18 cellular contexts compared by ENCODE assay signal in the genomic region with DNA sequence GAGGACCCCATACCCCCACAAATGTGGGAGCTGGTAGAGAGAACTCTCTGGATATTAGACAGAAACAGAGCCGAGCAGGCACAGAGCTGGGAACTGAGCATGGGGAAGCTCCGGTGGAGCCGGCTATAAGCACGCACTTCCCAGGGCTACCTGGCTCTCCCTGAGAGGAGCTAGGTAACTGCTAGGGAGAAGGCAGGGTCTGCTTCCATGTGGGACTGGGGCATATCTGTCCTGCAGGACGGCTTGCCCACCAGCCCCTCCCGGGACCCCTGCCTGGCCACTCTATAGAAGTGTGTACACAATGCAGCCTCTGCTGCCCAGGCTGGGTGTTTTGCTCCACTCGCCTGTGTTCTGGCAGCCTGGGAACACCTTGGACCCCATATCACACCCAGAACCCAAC.
A peak's percentile ranks its signal among the peaks of the same experiment; 100 is the strongest.
DNase-seq lines count a peak whose midpoint lies in the region; ATAC-seq and TF ChIP-seq lines count a peak whose summit lies in the region.
"Had no signal": no experiment of that assay in that cellular context is flagged by ENCODE, and none has a peak within 500 bp of the region (broad histone marks: within the 10 kb centered on the region; RNA-seq: fewer than 3 reads in every experiment).

No MANE protein-coding gene starts in this region.

- H3K14ac ChIP-seq in neuronal stem cell (ENCODE audit: low read length) = no peak overlapping the region

- WGBS in neuronal stem cell (ENCODE audit: extremely low coverage in 2 of 2, insufficient read length in 2 of 2, insufficient replicate concordance in 1 of 2), 2 donors = no CpG with 5 or more reads among the region's 7 CpGs

- H3K9me3 ChIP-seq in BLaER1 (no peaks in the 10 kb centered on the region), neuronal stem cell (replicated peaks in 1 of 2; ENCODE audit: control insufficient read depth in 2 of 2, insufficient read depth in 1 of 2, low read depth in 1 of 2, low read length in 2 of 2) (peaks cover 0 to 23% of the 10 kb centered on the region in 2 donors), upper lobe of right lung (no peaks in the 10 kb centered on the region)
- H3K9me3 ChIP-seq: A549 had no signal

- no peaks in the 10 kb centered on the region for H4K20me1 ChIP-seq in BLaER1

- H3K36me3 ChIP-seq in BLaER1 = no peaks in the 10 kb centered on the region
- no peaks in the 10 kb centered on the region for H3K36me3 ChIP-seq in neuronal stem cell (replicated peaks in 1 of 2; ENCODE audit: control insufficient read depth in 2 of 2, insufficient read depth in 2 of 2, low read length in 2 of 2)
- no peaks in the 10 kb centered on the region for H3K36me3 ChIP-seq in upper lobe of right lung

- H3K4me1 ChIP-seq in BLaER1 (peaks cover 22% of the 10 kb centered on the region), neuronal stem cell (ENCODE audit: control insufficient read depth in 2 of 2, insufficient read depth in 1 of 2, low read depth in 1 of 2, low read length in 2 of 2) (no peaks in the 10 kb centered on the region), upper lobe of right lung (no peaks in the 10 kb centered on the region)
- H3K4me1 ChIP-seq: A549 had no signal

- H3K4me3 Mint-ChIP-seq in chondrocyte (ENCODE audit: unreplicated experiment) = no peak overlapping the region
- H3K4me3 Mint-ChIP-seq: B cell; CD14-positive monocyte; CD4-positive, alpha-beta memory T cell; CD4-positive, CD25-positive, alpha-beta regulatory T cell; CD8-positive, alpha-beta memory T cell had no signal

- no peak overlapping the region for H2BK15ac ChIP-seq in neuronal stem cell (ENCODE audit: low read length)

- intact Hi-C loops in upper lobe of right lung (cut with DNase I) = no loop called here

- H3K9ac ChIP-seq in BLaER1 (no peak overlapping the region), neuronal stem cell (ENCODE audit: low read depth, low read length, poor library complexity) (no peak overlapping the region)

- peak overlapping the region; percentile 22 for H2AFZ ChIP-seq in neuronal stem cell (ENCODE audit: low read length)

- H3K79me1 ChIP-seq in neuronal stem cell (ENCODE audit: low read depth, low read length) = no peaks in the 10 kb centered on the region

- H3K4me1 Mint-ChIP-seq in chondrocyte (ENCODE audit: low read depth) = peaks cover 2% of the 10 kb centered on the region
- H3K4me1 Mint-ChIP-seq: B cell; CD14-positive monocyte; CD4-positive, CD25-positive, alpha-beta regulatory T cell; CD8-positive, alpha-beta memory T cell had no signal

- H3K27me3 Mint-ChIP-seq in chondrocyte (ENCODE audit: low read depth) = peaks cover 4% of the 10 kb centered on the region
- H3K27me3 Mint-ChIP-seq: B cell; CD4-positive, alpha-beta memory T cell; CD4-positive, CD25-positive, alpha-beta regulatory T cell; CD8-positive, alpha-beta memory T cell had no signal

- H3K23ac ChIP-seq in neuronal stem cell (ENCODE audit: low read depth, low read length, poor library complexity) = no peak overlapping the region

- no peaks in the 10 kb centered on the region for H3K27me3 ChIP-seq in BLaER1
- no peaks in the 10 kb centered on the region for H3K27me3 ChIP-seq in neuronal stem cell (ENCODE audit: control insufficient read depth in 3 of 3, insufficient read depth in 3 of 3, low read depth in 1 of 3, low read length in 3 of 3)
- no peaks in the 10 kb centered on the region for H3K27me3 ChIP-seq in upper lobe of right lung

- DNase-seq in chondrocyte (ENCODE audit: low spot score) (peak; percentile 55), neuronal stem cell (ENCODE audit: low spot score) (no peak), upper lobe of right lung (no peak), epidermal melanocyte (ENCODE audit: insufficient read length, low spot score) (no peak)
- DNase-seq: C1 segment of cervical spinal cord; CD4-positive, alpha-beta memory T cell; CD4-positive, CD25-positive, alpha-beta regulatory T cell; CD8-positive, alpha-beta memory T cell; COR-L47; DMS79 treated with DMSO at 0.1 percent for 48 hours; GF-D8 had no signal

- peaks cover 24% of the 10 kb centered on the region for H3K9me3 Mint-ChIP-seq in chondrocyte (ENCODE audit: low read depth)

- H3K27ac ChIP-seq in BLaER1 = peak overlapping the region; percentile 55
- no peak overlapping the region for H3K27ac ChIP-seq in neuronal stem cell (replicated peaks; ENCODE audit: low read length)
- no peak overlapping the region for H3K27ac ChIP-seq in upper lobe of right lung
- H3K27ac ChIP-seq: 22Rv1, A549 had no signal

- peak overlapping the region; percentile 2 for H3K18ac ChIP-seq in neuronal stem cell (ENCODE audit: low read length)

- no peaks in the 10 kb centered on the region for H3K36me3 Mint-ChIP-seq in chondrocyte (ENCODE audit: low read depth)
- H3K36me3 Mint-ChIP-seq: CD14-positive monocyte; CD4-positive, alpha-beta memory T cell; CD4-positive, CD25-positive, alpha-beta regulatory T cell; CD8-positive, alpha-beta memory T cell had no signal

- no peak overlapping the region for H3K4me3 ChIP-seq in BLaER1
- H3K4me3 ChIP-seq in neuronal stem cell (ENCODE audit: low read length in 2 of 2) = no peak overlapping the region
- no peak overlapping the region for H3K4me3 ChIP-seq in upper lobe of right lung
- H3K4me3 ChIP-seq: A549 had no signal

- ATAC-seq in upper lobe of right lung (peak; percentile 36), HG03196 (IDR thresholded peaks at IDR 0.05; ENCODE audit: unreplicated experiment) (no peak), GM19395 (IDR thresholded peaks at IDR 0.05; ENCODE audit: unreplicated experiment) (no peak)
- ATAC-seq: A549 had no signal

- H2BK120ac ChIP-seq in neuronal stem cell (ENCODE audit: low read depth, low read length) = no peak overlapping the region

- no peak overlapping the region for H3K27ac Mint-ChIP-seq in chondrocyte (ENCODE audit: unreplicated experiment)
- H3K27ac Mint-ChIP-seq: B cell; CD14-positive monocyte; CD4-positive, alpha-beta memory T cell; CD4-positive, CD25-positive, alpha-beta regulatory T cell; CD8-positive, alpha-beta memory T cell had no signal

- H2AK5ac ChIP-seq in neuronal stem cell (ENCODE audit: low read depth, low read length) = no peak overlapping the region

- H3K4me2 ChIP-seq in BLaER1 (no peak overlapping the region), neuronal stem cell (ENCODE audit: insufficient read depth, low read length, poor library complexity, severe bottlenecking) (no peak overlapping the region)
- H3K4me2 ChIP-seq: A549 had no signal

- no peak overlapping the region for H2BK12ac ChIP-seq in neuronal stem cell (ENCODE audit: low read length)

- no peak overlapping the region for H3K4ac ChIP-seq in neuronal stem cell (ENCODE audit: low read length)

- H4K91ac ChIP-seq in neuronal stem cell (ENCODE audit: low read depth, low read length, poor library complexity) = no peak overlapping the region

- H4K8ac ChIP-seq in neuronal stem cell (ENCODE audit: low read depth, low read length) = no peak overlapping the region

- TF ChIP-seq CTCF in chondrocyte (IDR thresholded peaks at IDR 0.05) (no peak), upper lobe of right lung (IDR thresholded peaks at IDR 0.05) (no peak)

- no peak overlapping the region for H2BK5ac ChIP-seq in neuronal stem cell (ENCODE audit: low read length)
